In genomic region chr6:30060982-30061765, GRCh38 we compare ENCODE assay signal across 1 cellular context.
A peak's percentile ranks its signal among the peaks of the same experiment; 100 is the strongest.
TF ChIP-seq lines count a peak whose summit lies in the region.

Gene POLR1H (plus strand): TSS chr6:30061265. CDS start chr6:30061525, 260 bp downstream.

TF ChIP-seq in HepG2, 621 proteins besides CTCF, POLR2A, EP300 and RAD21 (continued from another document and continues in another):
- TF ChIP-seq RBFOX2 (IDR thresholded peaks at IDR 0.05; ENCODE audit: low read depth, low read length): peak; percentile 78
- no peak for TF ChIP-seq PCBP1 (IDR thresholded peaks at IDR 0.05; ENCODE audit: borderline replicate concordance, low read depth, low read length)
- no peak for TF ChIP-seq REXO4 (CRISPR knock-in tag; IDR thresholded peaks at IDR 0.05; ENCODE audit: borderline replicate concordance)
- TF ChIP-seq ZNF788 (CRISPR knock-in tag; IDR thresholded peaks at IDR 0.05; ENCODE audit: borderline replicate concordance): peak; percentile 64; the same call in 1 of the 2 replicates
- peak; percentile 83 for TF ChIP-seq RXRB (CRISPR knock-in tag; IDR thresholded peaks at IDR 0.05; ENCODE audit: borderline replicate concordance)
- no peak for TF ChIP-seq SOX13 (IDR thresholded peaks at IDR 0.05)
- TF ChIP-seq SOX13 (CRISPR knock-in tag; conservative IDR thresholded peaks at IDR 0.05 in 1 of 2, IDR thresholded peaks at IDR 0.05 in 1 of 2): peak in 1 of 2 experiments; percentile 64; a peak in 2 of 4 replicates
- TF ChIP-seq TRIM22 (IDR thresholded peaks at IDR 0.05): no peak
- TF ChIP-seq ZNF557 (CRISPR knock-in tag; IDR thresholded peaks at IDR 0.05): peak; percentile 97
- peak; percentile 78; the same call in 1 of the 2 replicates for TF ChIP-seq CC2D1A (CRISPR knock-in tag; IDR thresholded peaks at IDR 0.05)
- TF ChIP-seq ZNF777 (CRISPR knock-in tag; IDR thresholded peaks at IDR 0.05): peak; percentile 88
- TF ChIP-seq PPARG (CRISPR knock-in tag; conservative IDR thresholded peaks at IDR 0.05): peak; percentile 77; the same call in 1 of the 2 replicates
- TF ChIP-seq ATF7 (IDR thresholded peaks at IDR 0.05): peak; percentile 100
- TF ChIP-seq ATF7 (CRISPR knock-in tag; IDR thresholded peaks at IDR 0.05): peak; percentile 98
- TF ChIP-seq ZNF207 (IDR thresholded peaks at IDR 0.05; ENCODE audit: borderline replicate concordance): no peak
- TF ChIP-seq DNMT1 (CRISPR knock-in tag; IDR thresholded peaks at IDR 0.05): 0 out of 2 replicates have a peak, but pooled peaks have one; percentile 43
- no peak; the same call in 1 of the 2 replicates for TF ChIP-seq ZNF280B (CRISPR knock-in tag; IDR thresholded peaks at IDR 0.05; ENCODE audit: borderline replicate concordance)
- TF ChIP-seq ZFP36 (IDR thresholded peaks at IDR 0.05; ENCODE audit: borderline replicate concordance, low read depth, low read length, partially characterized antibody): no peak
- TF ChIP-seq ZNF768 (CRISPR knock-in tag; IDR thresholded peaks at IDR 0.05): no peak; the same call in 1 of the 2 replicates
- TF ChIP-seq PHB2 (IDR thresholded peaks at IDR 0.05; ENCODE audit: partially characterized antibody): no peak
- no peak for TF ChIP-seq ZNF562 (CRISPR knock-in tag; IDR thresholded peaks at IDR 0.05; ENCODE audit: borderline replicate concordance)
- no peak for TF ChIP-seq ZNF234 (CRISPR knock-in tag; conservative IDR thresholded peaks at IDR 0.05)
- TF ChIP-seq KDM5A (IDR thresholded peaks at IDR 0.05; ENCODE audit: borderline replicate concordance, low read length): peak; percentile 99
- TF ChIP-seq CENPT (CRISPR knock-in tag; IDR thresholded peaks at IDR 0.05; ENCODE audit: low read depth): 0 out of 2 replicates have a peak, but pooled peaks have one; percentile 1
- TF ChIP-seq ZNF333 (CRISPR knock-in tag; IDR thresholded peaks at IDR 0.05; ENCODE audit: borderline replicate concordance): peak; percentile 94
- TF ChIP-seq ZBTB8A (CRISPR knock-in tag; IDR thresholded peaks at IDR 0.05; ENCODE audit: borderline replicate concordance, low read depth): peak; percentile 91; the same call in 1 of the 2 replicates
- peak; percentile 71; the same call in 1 of the 2 replicates for TF ChIP-seq ZNF879 (CRISPR knock-in tag; IDR thresholded peaks at IDR 0.05)
- peak; percentile 79; the same call in 1 of the 2 replicates for TF ChIP-seq MLXIP (CRISPR knock-in tag; IDR thresholded peaks at IDR 0.05; ENCODE audit: borderline replicate concordance)
- TF ChIP-seq YY1 (IDR thresholded peaks at IDR 0.05; ENCODE audit: insufficient read depth, insufficient replicate concordance, low read depth, low read length): peak; percentile 87
- peak; percentile 96 for TF ChIP-seq ZNF350 (CRISPR knock-in tag; IDR thresholded peaks at IDR 0.05; ENCODE audit: borderline replicate concordance, low read depth)
- no peak for TF ChIP-seq ZNF274 (CRISPR knock-in tag; IDR thresholded peaks at IDR 0.05)
- TF ChIP-seq HNF4A (CRISPR knock-in tag; IDR thresholded peaks at IDR 0.05): peak; percentile 90
- TF ChIP-seq ZNF550 (CRISPR knock-in tag; IDR thresholded peaks at IDR 0.05; ENCODE audit: borderline replicate concordance): no peak; the same call in 1 of the 2 replicates
- no peak for TF ChIP-seq ARNT (IDR thresholded peaks at IDR 0.05)
- peak; percentile 77; the same call in 1 of the 2 replicates for TF ChIP-seq ZNF619 (CRISPR knock-in tag; IDR thresholded peaks at IDR 0.05)
- TF ChIP-seq ZBTB20 (CRISPR knock-in tag; IDR thresholded peaks at IDR 0.05; ENCODE audit: borderline replicate concordance, low read depth): peak; percentile 52; the same call in 1 of the 2 replicates
- TF ChIP-seq POGK (CRISPR knock-in tag; conservative IDR thresholded peaks at IDR 0.05): peak; percentile 83
- TF ChIP-seq SIN3A (IDR thresholded peaks at IDR 0.05; ENCODE audit: borderline replicate concordance, low read depth, low read length): peak; percentile 94
- TF ChIP-seq SMARCC2 (IDR thresholded peaks at IDR 0.05): no peak
- TF ChIP-seq ZNF263 (CRISPR knock-in tag; IDR thresholded peaks at IDR 0.05): peak; percentile 70
- TF ChIP-seq SPEN (CRISPR knock-in tag; IDR thresholded peaks at IDR 0.05; ENCODE audit: low read depth): peak; percentile 97
- TF ChIP-seq ZNF83 (CRISPR knock-in tag; IDR thresholded peaks at IDR 0.05; ENCODE audit: borderline replicate concordance): peak; percentile 71; the same call in 1 of the 2 replicates
- TF ChIP-seq GATAD2A (CRISPR knock-in tag; IDR thresholded peaks at IDR 0.05): peak; percentile 92
- peak; percentile 74; the same call in 1 of the 2 replicates for TF ChIP-seq ZNF614 (CRISPR knock-in tag; IDR thresholded peaks at IDR 0.05; ENCODE audit: borderline replicate concordance)
- no peak for TF ChIP-seq BCLAF1 (IDR thresholded peaks at IDR 0.05)
- peak; percentile 86 for TF ChIP-seq HNRNPLL (IDR thresholded peaks at IDR 0.05; ENCODE audit: low read depth, low read length, poor library complexity, severe bottlenecking)
- TF ChIP-seq UBTF (CRISPR knock-in tag; IDR thresholded peaks at IDR 0.05): peak; percentile 83; the same call in 1 of the 2 replicates
- no peak for TF ChIP-seq DMTF1 (CRISPR knock-in tag; IDR thresholded peaks at IDR 0.05)
- TF ChIP-seq HMGA1 (CRISPR knock-in tag; conservative IDR thresholded peaks at IDR 0.05): no peak
- peak; percentile 34; the same call in 1 of the 2 replicates for TF ChIP-seq PATZ1 (CRISPR knock-in tag; IDR thresholded peaks at IDR 0.05)
- peak; percentile 97 for TF ChIP-seq NKX3-1 (CRISPR knock-in tag; IDR thresholded peaks at IDR 0.05)
